In genomic region chr14:22977684-22978486, GRCh38 we compare ENCODE assay signal across 8 cellular contexts. TPM values are rescaled to one million over a fixed set of nuclear protein-coding genes. Genes with fewer than 3 reads are reported as not detected.
DNase-seq lines count a peak whose midpoint lies in the region; ATAC-seq and TF ChIP-seq lines count a peak whose summit lies in the region.

No MANE protein-coding gene starts in this region.

- peak overlapping the region; percentile 80 for H3K4me3 ChIP-seq in PC-3 (ENCODE audit: low read length)
- H3K4me3 ChIP-seq in neuronal stem cell (ENCODE audit: low read length in 2 of 2), result peak overlapping the region; percentile 18 to 27

- H3K27me3 ChIP-seq in PC-3 (ENCODE audit: low read length) (no peaks in the 10 kb centered on the region), neuronal stem cell (ENCODE audit: control insufficient read depth in 3 of 3, insufficient read depth in 3 of 3, low read depth in 1 of 3, low read length in 3 of 3) (no peaks in the 10 kb centered on the region)

- H3K4me1 ChIP-seq in PC-3 (ENCODE audit: insufficient read depth, low read length) (peaks cover 46% of the 10 kb centered on the region), neuronal stem cell (ENCODE audit: control insufficient read depth in 2 of 2, insufficient read depth in 1 of 2, low read depth in 1 of 2, low read length in 2 of 2) (peaks cover 37% of the 10 kb centered on the region in 2 donors)

- H3K4ac ChIP-seq in neuronal stem cell (ENCODE audit: low read length), result peak overlapping the region; percentile 66

- no peaks in the 10 kb centered on the region for H3K27me3 Mint-ChIP-seq in activated CD4-positive, alpha-beta T cell treated with anti-CD3 and anti-CD28 coated beads for 36 hours
- peaks cover 5% of the 10 kb centered on the region for H3K27me3 Mint-ChIP-seq in activated naive CD4-positive, alpha-beta T cell treated with anti-CD3 and anti-CD28 coated beads, Interleukin-2, amount 10 ng/mL, durations not matched to agents 7 days and 5 days

- H3K9ac ChIP-seq in PC-3 (ENCODE audit: low read length) (peak overlapping the region; percentile 13; the same call in 1 of the 2 replicates), neuronal stem cell (ENCODE audit: low read depth, low read length, poor library complexity) (peak overlapping the region; percentile 68)

- peaks cover 22% of the 10 kb centered on the region for H3K79me1 ChIP-seq in neuronal stem cell (ENCODE audit: low read depth, low read length)

- no peak for TF ChIP-seq CTCF in PC-3 (conservative IDR thresholded peaks at IDR 0.05; ENCODE audit: low read depth, low read length)

- DNase-seq in Caki2 (ENCODE audit: low read depth), result peak; percentile 82
- peak; percentile 92 for DNase-seq in PC-3
- peak; percentile 77 for DNase-seq in fibroblast of peridontal ligament (ENCODE audit: extremely low read depth)
- DNase-seq in neuronal stem cell (ENCODE audit: low spot score), result peak; percentile 93
- DNase-seq in activated CD4-positive, alpha-beta T cell treated with anti-CD3 and anti-CD28 coated beads for 36 hours, result no peak
- DNase-seq in activated naive CD4-positive, alpha-beta T cell treated with anti-CD3 and anti-CD28 coated beads, Interleukin-2, amount 10 ng/mL, durations not matched to agents 7 days and 5 days, result no peak

- H2AK5ac ChIP-seq in neuronal stem cell (ENCODE audit: low read depth, low read length), result peak overlapping the region; percentile 79

- peaks cover 7% of the 10 kb centered on the region for H3F3A ChIP-seq in PC-3 (ENCODE audit: low read length, unreplicated experiment)

- in situ Hi-C loops in Caki2 (cut with HindIII; ENCODE audit: low pct_unique_long_range_greater_than_20kb, low sequenced_read_pairs), result no loop called here

- peak overlapping the region; percentile 77 for H4K91ac ChIP-seq in neuronal stem cell (ENCODE audit: low read depth, low read length, poor library complexity)

- H3K27ac Mint-ChIP-seq in activated CD4-positive, alpha-beta T cell treated with anti-CD3 and anti-CD28 coated beads for 36 hours, result no peak overlapping the region
- H3K27ac Mint-ChIP-seq in activated naive CD4-positive, alpha-beta T cell treated with anti-CD3 and anti-CD28 coated beads, Interleukin-2, amount 10 ng/mL, durations not matched to agents 7 days and 5 days, result no peak overlapping the region

- H3K4me3 Mint-ChIP-seq in activated CD4-positive, alpha-beta T cell treated with anti-CD3 and anti-CD28 coated beads for 36 hours, result no peak overlapping the region
- no peak overlapping the region for H3K4me3 Mint-ChIP-seq in activated naive CD4-positive, alpha-beta T cell treated with anti-CD3 and anti-CD28 coated beads, Interleukin-2, amount 10 ng/mL, durations not matched to agents 7 days and 5 days

- H2BK5ac ChIP-seq in neuronal stem cell (ENCODE audit: low read length), result peak overlapping the region; percentile 89

- no peaks in the 10 kb centered on the region for H3K9me2 ChIP-seq in PC-3 (replicated peaks; ENCODE audit: low read length)

- peaks cover 22% of the 10 kb centered on the region; the same call in 1 of the 2 replicates for H3K36me3 ChIP-seq in PC-3 (ENCODE audit: low read depth, low read length)
- H3K36me3 ChIP-seq in neuronal stem cell (replicated peaks in 1 of 2; ENCODE audit: control insufficient read depth in 2 of 2, insufficient read depth in 2 of 2, low read length in 2 of 2), result peaks cover 35 to 71% of the 10 kb centered on the region in 2 donors

- H2BK15ac ChIP-seq in neuronal stem cell (ENCODE audit: low read length), result no peak overlapping the region

- H3K9me3 ChIP-seq in PC-3 (ENCODE audit: low read length), result no peaks in the 10 kb centered on the region
- no peaks in the 10 kb centered on the region for H3K9me3 ChIP-seq in neuronal stem cell (replicated peaks in 1 of 2; ENCODE audit: control insufficient read depth in 2 of 2, insufficient read depth in 1 of 2, low read depth in 1 of 2, low read length in 2 of 2)

- WGBS in neuronal stem cell (ENCODE audit: extremely low coverage in 2 of 2, insufficient read length in 2 of 2, insufficient replicate concordance in 1 of 2), 2 donors, result no CpG with 5 or more reads among the region's 8 CpGs

- peak overlapping the region; percentile 95 for H3K18ac ChIP-seq in neuronal stem cell (ENCODE audit: low read length)

- H3K27ac ChIP-seq in PC-3 (ENCODE audit: low read length) (peak overlapping the region; percentile 78), neuronal stem cell (replicated peaks; ENCODE audit: low read length) (peak overlapping the region; percentile 95)

- no peaks in the 10 kb centered on the region for H3K9me3 Mint-ChIP-seq in activated CD4-positive, alpha-beta T cell treated with anti-CD3 and anti-CD28 coated beads for 36 hours (ENCODE audit: low read depth)
- H3K9me3 Mint-ChIP-seq in activated naive CD4-positive, alpha-beta T cell treated with anti-CD3 and anti-CD28 coated beads, Interleukin-2, amount 10 ng/mL, durations not matched to agents 7 days and 5 days, result no peaks in the 10 kb centered on the region

- no peak overlapping the region for H2BK12ac ChIP-seq in neuronal stem cell (ENCODE audit: low read length)

- H2AFZ ChIP-seq in PC-3 (ENCODE audit: low read length), result no peak overlapping the region
- no peak overlapping the region for H2AFZ ChIP-seq in neuronal stem cell (ENCODE audit: low read length)

- H2BK120ac ChIP-seq in neuronal stem cell (ENCODE audit: low read depth, low read length), result no peak overlapping the region

- H3K4me2 ChIP-seq in PC-3 (ENCODE audit: low read length) (peak overlapping the region; percentile 85), neuronal stem cell (ENCODE audit: insufficient read depth, low read length, poor library complexity, severe bottlenecking) (peak overlapping the region; percentile 51)

- H4K20me1 ChIP-seq in PC-3 (ENCODE audit: low read length), result 0 out of 2 replicates have a peak, but pooled peaks cover 5% of the 10 kb centered on the region

- H3K23ac ChIP-seq in neuronal stem cell (ENCODE audit: low read depth, low read length, poor library complexity), result peak overlapping the region; percentile 46

- H4K8ac ChIP-seq in neuronal stem cell (ENCODE audit: low read depth, low read length), result no peak overlapping the region

- intact Hi-C loops in PC-3 (cut with micrococcal nuclease), result loop anchor here (10.0 kb wide), 1 partner anchor 327 kb away; the partner anchor contains the start of genes BCL2L2 and PPP1R3E
- intact Hi-C loops in activated CD4-positive, alpha-beta T cell treated with anti-CD3 and anti-CD28 coated beads for 36 hours (cut with DNase I, micrococcal nuclease), result no loop called here

- CTCF ChIA-PET in PC-3 (lab: Charles Lee), result interaction anchor here (0.6 to 2.4 kb wide), 3 partner anchors 8 to 663 kb away, joined by 3 to 11 read pairs (median 3); no protein-coding TSS in a partner anchor
- CTCF ChIA-PET in activated CD4-positive, alpha-beta T cell treated with anti-CD3 and anti-CD28 coated beads for 36 hours (lab: Charles Lee), result interaction anchor here (0.5 to 5.0 kb wide), 12 partner anchors 9 to 1588 kb away, joined by 3 to 35 read pairs (median 5); partner anchors contain the start of gene CDH24
- CTCF ChIA-PET in activated naive CD4-positive, alpha-beta T cell treated with anti-CD3 and anti-CD28 coated beads, Interleukin-2, amount 10 ng/mL, durations not matched to agents 7 days and 5 days (lab: Charles Lee), result interaction anchor here (1.3 to 6.7 kb wide), 6 partner anchors 7 to 91 kb away, joined by 3 to 120 read pairs (median 8); partner anchors contain the start of genes AJUBA and CDH24

- H3K14ac ChIP-seq in neuronal stem cell (ENCODE audit: low read length), result peak overlapping the region; percentile 60

- peak; percentile 34 for ATAC-seq in PC-3
- no peak for ATAC-seq in HG03280 (IDR thresholded peaks at IDR 0.05; ENCODE audit: unreplicated experiment)
- ATAC-seq in activated CD4-positive, alpha-beta T cell treated with anti-CD3 and anti-CD28 coated beads for 36 hours, result no peak
- no peak for ATAC-seq in GM18861 (IDR thresholded peaks at IDR 0.05; ENCODE audit: unreplicated experiment)

- H3K79me2 ChIP-seq in PC-3 (ENCODE audit: low read length), result peaks cover 73% of the 10 kb centered on the region

- POLR2A ChIA-PET in PC-3 (lab: Charles Lee; ENCODE audit: unreplicated experiment), result interaction anchor here (0.6 to 0.8 kb wide), 4 partner anchors 8 to 117 kb away, joined by 3 to 16 read pairs (median 6); partner anchors contain the start of genes ACIN1, C14orf119 and LRP10
- POLR2A ChIA-PET in activated CD4-positive, alpha-beta T cell treated with anti-CD3 and anti-CD28 coated beads for 36 hours (lab: Charles Lee), result no interaction called here

- H3K4me1 Mint-ChIP-seq in activated CD4-positive, alpha-beta T cell treated with anti-CD3 and anti-CD28 coated beads for 36 hours, result peaks cover 7% of the 10 kb centered on the region
- peaks cover 16% of the 10 kb centered on the region for H3K4me1 Mint-ChIP-seq in activated naive CD4-positive, alpha-beta T cell treated with anti-CD3 and anti-CD28 coated beads, Interleukin-2, amount 10 ng/mL, durations not matched to agents 7 days and 5 days

- no TSS peak for BruUV-seq in PC-3 (replicated peaks; lab: Mats Ljungman, UMichigan)

- no peaks in the 10 kb centered on the region for H3K36me3 Mint-ChIP-seq in activated CD4-positive, alpha-beta T cell treated with anti-CD3 and anti-CD28 coated beads for 36 hours (ENCODE audit: low read depth)
- H3K36me3 Mint-ChIP-seq in activated naive CD4-positive, alpha-beta T cell treated with anti-CD3 and anti-CD28 coated beads, Interleukin-2, amount 10 ng/mL, durations not matched to agents 7 days and 5 days, result no peaks in the 10 kb centered on the region

RNA-seq across cellular contexts. Expression of gene AJUBA, which starts 4.5 kb away (rescaled TPM):
- 109 and 119 TPM in 2 replicates for total RNA-seq in Caki2 (2014; rRNA removed; shearing (Covaris generic); ENCODE audit: low replicate concordance)
- total RNA-seq in PC-3 (2014; rRNA removed), result 81.1 and 116 TPM in 2 replicates
- 63.6 TPM for polyA plus RNA-seq in neuronal stem cell (2013, experiment 1 of 2)
- polyA plus RNA-seq in neuronal stem cell (2013, experiment 2 of 2), result 64.1 TPM
- 1 to 10 TPM; 2.9 to 3.2 TPM for total RNA-seq in activated CD4-positive, alpha-beta T cell treated with anti-CD3 and anti-CD28 coated beads for 36 hours

RNA-seq across cellular contexts. Expression of gene HAUS4, which starts 21.0 kb away (rescaled TPM):
- total RNA-seq in Caki2 (2014; rRNA removed; shearing (Covaris generic); ENCODE audit: low replicate concordance), result 120 and 155 TPM in 2 replicates
- total RNA-seq in PC-3 (2014; rRNA removed), result 54.5 and 56.2 TPM in 2 replicates
- 59.1 TPM for polyA plus RNA-seq in neuronal stem cell (2013, experiment 1 of 2)
- 60.9 TPM for polyA plus RNA-seq in neuronal stem cell (2013, experiment 2 of 2)
- 10 to 100 TPM; 62.5 to 84.4 TPM for total RNA-seq in activated CD4-positive, alpha-beta T cell treated with anti-CD3 and anti-CD28 coated beads for 36 hours

RNA-seq across cellular contexts. Expression of gene C14orf93, which starts 32.1 kb away (rescaled TPM):
- 5.5 and 21.9 TPM in 2 replicates for total RNA-seq in Caki2 (2014; rRNA removed; shearing (Covaris generic); ENCODE audit: low replicate concordance)
- 5.8 and 6.2 TPM in 2 replicates for total RNA-seq in PC-3 (2014; rRNA removed)
- polyA plus RNA-seq in neuronal stem cell (2013, experiment 1 of 2), result 7.0 TPM
- polyA plus RNA-seq in neuronal stem cell (2013, experiment 2 of 2), result 6.1 TPM
- 10 to 100 TPM; 10.7 to 11.5 TPM for total RNA-seq in activated CD4-positive, alpha-beta T cell treated with anti-CD3 and anti-CD28 coated beads for 36 hours

RNA-seq across cellular contexts. Expression of gene PRMT5, which starts 48.7 kb away (rescaled TPM):
- 92.8 and 171 TPM in 2 replicates for total RNA-seq in Caki2 (2014; rRNA removed; shearing (Covaris generic); ENCODE audit: low replicate concordance)
- 101 and 113 TPM in 2 replicates for total RNA-seq in PC-3 (2014; rRNA removed)
- 88.1 TPM for polyA plus RNA-seq in neuronal stem cell (2013, experiment 1 of 2)
- polyA plus RNA-seq in neuronal stem cell (2013, experiment 2 of 2), result 93.5 TPM
- total RNA-seq in activated CD4-positive, alpha-beta T cell treated with anti-CD3 and anti-CD28 coated beads for 36 hours, result 100 to 1,000 TPM; 121 to 151 TPM

RNA-seq across cellular contexts. Expression of gene PSMB5, which starts 56.8 kb away (rescaled TPM):
- 225 and 270 TPM in 2 replicates for total RNA-seq in Caki2 (2014; rRNA removed; shearing (Covaris generic); ENCODE audit: low replicate concordance)
- 368 and 424 TPM in 2 replicates for total RNA-seq in PC-3 (2014; rRNA removed)
- 136 TPM for polyA plus RNA-seq in neuronal stem cell (2013, experiment 1 of 2)
- 135 TPM for polyA plus RNA-seq in neuronal stem cell (2013, experiment 2 of 2)
- 100 to 1,000 TPM; 104 to 129 TPM for total RNA-seq in activated CD4-positive, alpha-beta T cell treated with anti-CD3 and anti-CD28 coated beads for 36 hours

Comparison
In these comparisons a context has a peak if more than half of its experiments do, and no peak if none do; other contexts are left out.
1. DNase-seq: peak in Caki2 (single experiment), PC-3 (single experiment), fibroblast of peridontal ligament (single experiment) and neuronal stem cell (single experiment); none in activated CD4-positive, alpha-beta T cell treated with anti-CD3 and anti-CD28 coated beads for 36 hours (single experiment) and activated naive CD4-positive, alpha-beta T cell treated with anti-CD3 and anti-CD28 coated beads, Interleukin-2, amount 10 ng/mL, durations not matched to agents 7 days and 5 days (single experiment).
2. RNA of gene AJUBA, which starts 4.5 kb away (total RNA-seq): 109 to 119 TPM in Caki2 and 81.1 to 116 TPM in PC-3; 2.9 to 3.2 TPM in activated CD4-positive, alpha-beta T cell treated with anti-CD3 and anti-CD28 coated beads for 36 hours; every median in the first group is over 10 times any median in the second.